16 cellular contexts compared by ENCODE assay signal in the genomic region with DNA sequence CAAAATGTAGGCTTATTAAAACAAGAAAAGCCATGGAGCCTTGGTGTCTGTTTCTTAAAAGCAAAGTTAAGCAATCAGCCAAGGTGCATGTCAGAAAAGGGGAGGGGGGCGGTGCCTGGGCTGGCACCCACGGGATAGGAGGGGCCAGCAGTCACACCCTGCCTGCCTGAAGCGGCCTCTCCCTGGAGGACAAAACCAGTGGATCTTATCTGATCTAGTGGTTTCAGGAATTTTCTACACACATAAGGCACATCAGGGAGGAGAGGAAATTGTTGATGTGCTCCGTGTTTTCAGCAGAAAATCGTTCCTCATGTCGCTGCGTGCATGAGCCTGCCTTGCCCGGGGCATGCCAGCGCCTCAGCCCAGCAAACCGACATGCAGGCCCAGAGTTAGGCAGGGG.
DNase-seq lines count a peak whose midpoint lies in the region; FAIRE-seq and TF ChIP-seq lines count a peak whose summit lies in the region.
"Had no signal": no experiment of that assay in that cellular context is flagged by ENCODE, and none has a peak within 500 bp of the region (broad histone marks: within the 10 kb centered on the region; RNA-seq: fewer than 3 reads in every experiment).

No MANE protein-coding gene starts in this region.

- no peaks in the 10 kb centered on the region for H3K79me1 ChIP-seq in neuronal stem cell (ENCODE audit: low read depth, low read length)

- H3K4me1 Mint-ChIP-seq in endodermal cell, result no peaks in the 10 kb centered on the region

- CTCF ChIA-PET in HEK293 (lab: Yijun Ruan, JAX), result no interaction called here

- H3K9ac ChIP-seq in neuronal stem cell (ENCODE audit: low read depth, low read length, poor library complexity), result peak overlapping the region; percentile 78
- no peak overlapping the region for H3K9ac ChIP-seq in endodermal cell (ENCODE audit: extremely low read depth, low read length, poor library complexity, severe bottlenecking)

- H3K36me3 Mint-ChIP-seq in endodermal cell (ENCODE audit: low read depth), result no peaks in the 10 kb centered on the region

- no peak overlapping the region for H2BK12ac ChIP-seq in neuronal stem cell (ENCODE audit: low read length)

- no peak for FAIRE-seq in bronchial epithelial cell (lab: Jason Lieb, UNC)

- no peak overlapping the region for H2BK120ac ChIP-seq in neuronal stem cell (ENCODE audit: low read depth, low read length)

- no peaks in the 10 kb centered on the region for H3K4me1 ChIP-seq in HEK293 (ENCODE audit: control insufficient read depth, insufficient read depth, low read length)
- H3K4me1 ChIP-seq in neuronal stem cell (ENCODE audit: control insufficient read depth in 2 of 2, insufficient read depth in 1 of 2, low read depth in 1 of 2, low read length in 2 of 2), result peaks cover 0 to 9% of the 10 kb centered on the region in 2 donors
- no peaks in the 10 kb centered on the region for H3K4me1 ChIP-seq in endodermal cell (ENCODE audit: control insufficient read depth, insufficient read depth, low read length)
- H3K4me1 ChIP-seq: SJSA1 had no signal

- peaks cover 22% of the 10 kb centered on the region for H3K27me3 Mint-ChIP-seq in endodermal cell (ENCODE audit: insufficient read depth)

- POLR2A ChIA-PET in HEK293 (lab: Yijun Ruan, JAX), result interaction anchor here (0.6 kb wide), 1 partner anchor 1582 kb away, joined by 3 read pairs; no protein-coding TSS in a partner anchor

- H4K8ac ChIP-seq in neuronal stem cell (ENCODE audit: low read depth, low read length), result no peak overlapping the region

- DNase-seq in RPMI7951 (ENCODE audit: low read depth), result peak; percentile 24
- DNase-seq in bronchial epithelial cell (ENCODE audit: low read depth), result peak; percentile 77
- DNase-seq in neuronal stem cell (ENCODE audit: low spot score), result no peak
- DNase-seq in effector CD4-positive, alpha-beta T cell, result no peak
- no peak for DNase-seq in endodermal cell
- DNase-seq in brain microvascular endothelial cell, result no peak
- DNase-seq: AML-193, GDM1, H7, Kasumi-1, NCI-H1105, NCI-H2081, NCI-H510A, NCI-H748 treated with DMSO at 0.1 percent for 48 hours had no signal

- H3K23ac ChIP-seq in neuronal stem cell (ENCODE audit: low read depth, low read length, poor library complexity), result no peak overlapping the region

- H3K4me2 ChIP-seq in neuronal stem cell (ENCODE audit: insufficient read depth, low read length, poor library complexity, severe bottlenecking), result no peak overlapping the region

- H3K4me3 ChIP-seq in HEK293 (ENCODE audit: low read depth, low read length) (no peak overlapping the region), bronchial epithelial cell (ENCODE audit: low read depth, low read length) (no peak overlapping the region), neuronal stem cell (ENCODE audit: low read length in 2 of 2) (peak overlapping the region in 1 of 2 donors; percentile 47), endodermal cell (ENCODE audit: low read length) (no peak overlapping the region), brain microvascular endothelial cell (ENCODE audit: low read depth, low read length) (no peak overlapping the region)
- H3K4me3 ChIP-seq: SJSA1 had no signal

- no peaks in the 10 kb centered on the region for H3K27me3 ChIP-seq in bronchial epithelial cell (ENCODE audit: control insufficient read depth, insufficient read depth, low read length)
- H3K27me3 ChIP-seq in neuronal stem cell (ENCODE audit: control insufficient read depth in 3 of 3, insufficient read depth in 3 of 3, low read depth in 1 of 3, low read length in 3 of 3), result no peaks in the 10 kb centered on the region
- H3K27me3 ChIP-seq in endodermal cell (ENCODE audit: control insufficient read depth, insufficient read depth, low read length, poor library complexity, severe bottlenecking), result no peaks in the 10 kb centered on the region
- H3K27me3 ChIP-seq in brain microvascular endothelial cell (replicated peaks), result no peaks in the 10 kb centered on the region
- H3K27me3 ChIP-seq: SJSA1 had no signal

- no peak overlapping the region for H4K91ac ChIP-seq in neuronal stem cell (ENCODE audit: low read depth, low read length, poor library complexity)

- peak overlapping the region; percentile 80 for H3K18ac ChIP-seq in neuronal stem cell (ENCODE audit: low read length)

- H2AK5ac ChIP-seq in neuronal stem cell (ENCODE audit: low read depth, low read length), result no peak overlapping the region

- H3K9me3 Mint-ChIP-seq in endodermal cell, result no peaks in the 10 kb centered on the region

- no peak overlapping the region for H3K4me3 Mint-ChIP-seq in endodermal cell

- no peak overlapping the region for H3K14ac ChIP-seq in neuronal stem cell (ENCODE audit: low read length)

- no peaks in the 10 kb centered on the region for H3K36me3 ChIP-seq in HEK293 (ENCODE audit: control insufficient read depth in 2 of 2, insufficient read depth in 1 of 2, low read length in 2 of 2)
- no peaks in the 10 kb centered on the region for H3K36me3 ChIP-seq in bronchial epithelial cell (ENCODE audit: control insufficient read depth, insufficient read depth, low read length)
- H3K36me3 ChIP-seq in neuronal stem cell (replicated peaks in 1 of 2; ENCODE audit: control insufficient read depth in 2 of 2, insufficient read depth in 2 of 2, low read length in 2 of 2), result no peaks in the 10 kb centered on the region
- H3K36me3 ChIP-seq in endodermal cell (ENCODE audit: control insufficient read depth, insufficient read depth, low read length), result no peaks in the 10 kb centered on the region
- H3K36me3 ChIP-seq in brain microvascular endothelial cell (replicated peaks), result no peaks in the 10 kb centered on the region
- H3K36me3 ChIP-seq: SJSA1 had no signal

- H3K27ac ChIP-seq in HEK293 (ENCODE audit: extremely low read depth, low read depth, low read length) (no peak overlapping the region), neuronal stem cell (replicated peaks; ENCODE audit: low read length) (no peak overlapping the region), endodermal cell (ENCODE audit: low read depth, low read length) (no peak overlapping the region), brain microvascular endothelial cell (no peak overlapping the region)
- H3K27ac ChIP-seq: SJSA1 had no signal

- no peak overlapping the region for H2AFZ ChIP-seq in neuronal stem cell (ENCODE audit: low read length)

- TF ChIP-seq CTCF in HEK293 (tag by site-specific recombination; IDR thresholded peaks at IDR 0.05) (no peak), bronchial epithelial cell (IDR thresholded peaks at IDR 0.05; ENCODE audit: insufficient read depth, low read length, severe bottlenecking) (no peak), endodermal cell (conservative IDR thresholded peaks at IDR 0.05) (no peak), brain microvascular endothelial cell (IDR thresholded peaks at IDR 0.05; ENCODE audit: low read depth, low read length, missing control alignments) (no peak)

- H3K4ac ChIP-seq in neuronal stem cell (ENCODE audit: low read length), result no peak overlapping the region

- no peak overlapping the region for H2BK15ac ChIP-seq in neuronal stem cell (ENCODE audit: low read length)

- H3K27ac Mint-ChIP-seq in endodermal cell, result no peak overlapping the region

- no peak overlapping the region for H2BK5ac ChIP-seq in neuronal stem cell (ENCODE audit: low read length)

- in situ Hi-C loops in brain microvascular endothelial cell (cut with HindIII; ENCODE audit: low pct_ligation_motif_present, low sequenced_read_pairs), result no loop called here

- H3K9me3 ChIP-seq in HEK293 (ENCODE audit: control insufficient read depth, insufficient read depth, low read depth, low read length) (no peaks in the 10 kb centered on the region), neuronal stem cell (replicated peaks in 1 of 2; ENCODE audit: control insufficient read depth in 2 of 2, insufficient read depth in 1 of 2, low read depth in 1 of 2, low read length in 2 of 2) (peaks cover 0 to 3% of the 10 kb centered on the region in 2 donors), endodermal cell (ENCODE audit: control insufficient read depth, low read length) (no peaks in the 10 kb centered on the region)
- H3K9me3 ChIP-seq: SJSA1 had no signal

- WGBS in neuronal stem cell (ENCODE audit: extremely low coverage in 2 of 2, insufficient read length in 2 of 2, insufficient replicate concordance in 1 of 2), 2 donors, result no CpG with 5 or more reads among the region's 10 CpGs
- WGBS in endodermal cell (ENCODE audit: insufficient coverage in 1 of 2, insufficient read length in 1 of 2), 2 experiments, result 91 to 94% methylated on average over 10 of the region's 10 CpGs

TF ChIP-seq in HEK293, 187 proteins besides CTCF, POLR2A, EP300 and RAD21:
- TF ChIP-seq ZNF530 (tag by site-specific recombination; IDR thresholded peaks at IDR 0.05; ENCODE audit: low read depth) (no peak), KLF1 (tag by site-specific recombination; IDR thresholded peaks at IDR 0.05) (peak; percentile 64)

Comparison
In these comparisons a context has a peak if more than half of its experiments do, and no peak if none do; other contexts are left out.
1. DNase-seq: peak in RPMI7951 (single experiment) and bronchial epithelial cell (single experiment); none in neuronal stem cell (single experiment), effector CD4-positive, alpha-beta T cell (single experiment), endodermal cell (single experiment) and brain microvascular endothelial cell (single experiment).